In the genomic region with DNA sequence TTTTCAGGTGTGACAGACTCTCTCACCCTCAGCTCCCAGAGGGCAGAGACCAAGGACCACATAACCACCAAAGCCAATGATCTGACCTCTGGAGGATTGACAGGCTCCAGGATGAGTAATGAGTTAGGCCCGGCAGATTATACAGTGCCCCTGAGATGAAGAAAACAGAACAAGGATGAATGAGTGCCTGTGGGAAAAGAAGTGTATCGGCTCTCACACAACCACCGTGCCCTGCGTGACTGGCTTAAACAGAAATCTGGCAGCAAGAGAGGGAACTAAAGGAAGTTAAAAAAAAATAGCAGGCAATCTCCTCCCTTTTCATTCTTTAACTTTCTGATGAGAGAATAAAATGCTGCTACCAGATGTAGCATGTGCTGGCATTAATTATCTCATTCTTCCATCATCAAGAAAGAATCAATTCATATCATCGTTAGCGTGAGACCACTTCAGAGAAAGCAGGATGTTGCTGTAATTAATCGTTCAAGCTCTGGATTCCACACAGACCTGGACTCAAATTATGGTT, we compare ENCODE assay signal across 13 cellular contexts.
DNase-seq lines count a peak whose midpoint lies in the region; ATAC-seq and TF ChIP-seq lines count a peak whose summit lies in the region.
"Had no signal": no experiment of that assay in that cellular context is flagged by ENCODE, and none has a peak within 500 bp of the region (broad histone marks: within the 10 kb centered on the region; RNA-seq: fewer than 3 reads in every experiment).

No MANE protein-coding gene starts in this region.

- no peak overlapping the region for H2AK5ac ChIP-seq in trophoblast cell (ENCODE audit: low read length)

- no peak overlapping the region for H3K9ac ChIP-seq in trophoblast cell (ENCODE audit: low read length)

- in situ Hi-C loops in gastrocnemius medialis (cut with MboI; ENCODE audit: low sequenced_read_pairs in 4 of 4): no loop called here

- H3K4me2 ChIP-seq in trophoblast cell (ENCODE audit: low read length): no peak overlapping the region

- no peak overlapping the region for H3K23ac ChIP-seq in trophoblast cell (ENCODE audit: low read length)

- H3K27ac ChIP-seq in trophoblast cell (ENCODE audit: low read depth, low read length) (no peak overlapping the region), gastrocnemius medialis (no peak overlapping the region)
- H3K27ac ChIP-seq: neutrophil had no signal

- no peaks in the 10 kb centered on the region for H3K79me2 ChIP-seq in trophoblast cell (ENCODE audit: control insufficient read depth, insufficient read depth, low read length, poor library complexity)

- TF ChIP-seq CTCF in gastrocnemius medialis (IDR thresholded peaks at IDR 0.05 in 4 of 5, conservative IDR thresholded peaks at IDR 0.05 in 1 of 5): no peak

- no peak overlapping the region for H4K91ac ChIP-seq in trophoblast cell (ENCODE audit: low read depth, low read length)

- no peaks in the 10 kb centered on the region for H3K4me1 ChIP-seq in trophoblast cell (ENCODE audit: control insufficient read depth in 1 of 2, insufficient read depth in 2 of 2, low read length in 2 of 2)
- H3K4me1 ChIP-seq in gastrocnemius medialis: no peaks in the 10 kb centered on the region

- H2BK5ac ChIP-seq in trophoblast cell (ENCODE audit: low read depth, low read length, poor library complexity): no peak overlapping the region

- H4K12ac ChIP-seq in trophoblast cell (ENCODE audit: low read depth, low read length): no peak overlapping the region

- CTCF ChIA-PET in activated naive CD4-positive, alpha-beta T cell treated with anti-CD3 and anti-CD28 coated beads, Interleukin-2, amount 10 ng/mL, durations not matched to agents 7 days and 5 days (lab: Charles Lee): no interaction called here

- H3K36me3 ChIP-seq in trophoblast cell (ENCODE audit: control insufficient read depth in 1 of 2, insufficient read depth in 2 of 2, low read length in 2 of 2) (no peaks in the 10 kb centered on the region), gastrocnemius medialis (no peaks in the 10 kb centered on the region)
- H3K36me3 ChIP-seq: neutrophil had no signal

- ATAC-seq in GM21360 (IDR thresholded peaks at IDR 0.05; ENCODE audit: unreplicated experiment) (no peak), gastrocnemius medialis (no peak)
- ATAC-seq: stimulated activated naive B cell treated with anti-CD40 and anti-IgM and Interleukin-4, amounts not matched to agents 10 μg/mL and 1 μg/mL and 100 μg/mL, for 72 hours had no signal

- no peaks in the 10 kb centered on the region for H3K27me3 ChIP-seq in trophoblast cell (ENCODE audit: insufficient read depth, low read length)
- H3K27me3 ChIP-seq in gastrocnemius medialis: no peaks in the 10 kb centered on the region
- H3K27me3 ChIP-seq: neutrophil had no signal

- no CpG with 5 or more reads among the region's 7 CpGs for WGBS in trophoblast cell (ENCODE audit: extremely low coverage, insufficient coverage, insufficient read length)

- no peak overlapping the region for H3K14ac ChIP-seq in trophoblast cell (ENCODE audit: low read length)

- H2BK120ac ChIP-seq in trophoblast cell (ENCODE audit: insufficient read depth, low read length, poor library complexity): no peak overlapping the region

- no peaks in the 10 kb centered on the region for H3K9me3 ChIP-seq in trophoblast cell (ENCODE audit: insufficient read depth, low read depth, low read length)
- no peaks in the 10 kb centered on the region for H3K9me3 ChIP-seq in gastrocnemius medialis
- H3K9me3 ChIP-seq: neutrophil had no signal

- no peak for TF ChIP-seq POLR2A in gastrocnemius medialis (IDR thresholded peaks at IDR 0.05)

- no peaks in the 10 kb centered on the region for H3K4me1 Mint-ChIP-seq in activated naive CD4-positive, alpha-beta T cell treated with anti-CD3 and anti-CD28 coated beads, Interleukin-2, amount 10 ng/mL, durations not matched to agents 7 days and 5 days
- H3K4me1 Mint-ChIP-seq: CD4-positive, CD25-positive, alpha-beta regulatory T cell; stimulated activated naive B cell treated with anti-CD40 and anti-IgM and Interleukin-4, amounts not matched to agents 10 μg/mL and 1 μg/mL and 100 μg/mL, for 72 hours had no signal

- no peak overlapping the region for H3K4me3 Mint-ChIP-seq in activated naive CD4-positive, alpha-beta T cell treated with anti-CD3 and anti-CD28 coated beads, Interleukin-2, amount 10 ng/mL, durations not matched to agents 7 days and 5 days
- H3K4me3 Mint-ChIP-seq: CD4-positive, CD25-positive, alpha-beta regulatory T cell; stimulated activated naive B cell treated with anti-CD40 and anti-IgM and Interleukin-4, amounts not matched to agents 10 μg/mL and 1 μg/mL and 100 μg/mL, for 72 hours had no signal

- DNase-seq in Daoy (ENCODE audit: low read depth): peak; percentile 28
- peak; percentile 79 for DNase-seq in HCEC 1CT
- peak; percentile 87 for DNase-seq in RPMI7951 (ENCODE audit: low read depth)
- peak; percentile 48 for DNase-seq in hepatic stellate cell (ENCODE audit: low spot score)
- DNase-seq in trophoblast cell: no peak
- no peak for DNase-seq in activated naive CD4-positive, alpha-beta T cell treated with anti-CD3 and anti-CD28 coated beads, Interleukin-2, amount 10 ng/mL, durations not matched to agents 7 days and 5 days
- no peak for DNase-seq in gastrocnemius medialis
- DNase-seq: activated CD8-positive, alpha-beta memory T cell treated with anti-CD3 and anti-CD28 coated beads, Interleukin-2, amount 50 U/mL, for 48 hours; CD4-positive, CD25-positive, alpha-beta regulatory T cell; Karpas-422; stimulated activated naive B cell treated with anti-CD40 and anti-IgM and Interleukin-4, amounts not matched to agents 10 μg/mL and 1 μg/mL and 100 μg/mL, for 72 hours had no signal

- H3K36me3 Mint-ChIP-seq in activated naive CD4-positive, alpha-beta T cell treated with anti-CD3 and anti-CD28 coated beads, Interleukin-2, amount 10 ng/mL, durations not matched to agents 7 days and 5 days: no peaks in the 10 kb centered on the region
- H3K36me3 Mint-ChIP-seq: stimulated activated naive B cell treated with anti-CD40 and anti-IgM and Interleukin-4, amounts not matched to agents 10 μg/mL and 1 μg/mL and 100 μg/mL, for 72 hours had no signal

- no peak overlapping the region for H3K18ac ChIP-seq in trophoblast cell (ENCODE audit: low read length)

- H3K27me3 Mint-ChIP-seq in activated naive CD4-positive, alpha-beta T cell treated with anti-CD3 and anti-CD28 coated beads, Interleukin-2, amount 10 ng/mL, durations not matched to agents 7 days and 5 days: no peaks in the 10 kb centered on the region
- H3K27me3 Mint-ChIP-seq: CD4-positive, CD25-positive, alpha-beta regulatory T cell; stimulated activated naive B cell treated with anti-CD40 and anti-IgM and Interleukin-4, amounts not matched to agents 10 μg/mL and 1 μg/mL and 100 μg/mL, for 72 hours had no signal

- no peak overlapping the region for H2AFZ ChIP-seq in trophoblast cell (ENCODE audit: insufficient read depth, low read length, poor library complexity)

- H4K8ac ChIP-seq in trophoblast cell (ENCODE audit: low read depth, low read length): no peak overlapping the region

- H3K4me3 ChIP-seq in trophoblast cell (ENCODE audit: low read depth, low read length) (no peak overlapping the region), gastrocnemius medialis (no peak overlapping the region)

- no peaks in the 10 kb centered on the region for H3K79me1 ChIP-seq in trophoblast cell (ENCODE audit: low read length)

- H3K27ac Mint-ChIP-seq in activated naive CD4-positive, alpha-beta T cell treated with anti-CD3 and anti-CD28 coated beads, Interleukin-2, amount 10 ng/mL, durations not matched to agents 7 days and 5 days: no peak overlapping the region
- H3K27ac Mint-ChIP-seq: CD4-positive, CD25-positive, alpha-beta regulatory T cell; stimulated activated naive B cell treated with anti-CD40 and anti-IgM and Interleukin-4, amounts not matched to agents 10 μg/mL and 1 μg/mL and 100 μg/mL, for 72 hours had no signal

- intact Hi-C loops in gastrocnemius medialis (cut with DNase I; ENCODE audit: low total_unique reads): no loop called here

- no peak overlapping the region for H2BK12ac ChIP-seq in trophoblast cell (ENCODE audit: low read length)

- H3K9me3 Mint-ChIP-seq in activated naive CD4-positive, alpha-beta T cell treated with anti-CD3 and anti-CD28 coated beads, Interleukin-2, amount 10 ng/mL, durations not matched to agents 7 days and 5 days: no peaks in the 10 kb centered on the region

- H3K4ac ChIP-seq in trophoblast cell (ENCODE audit: low read depth, low read length): no peak overlapping the region

Comparison
In these comparisons a context has a peak if more than half of its experiments do, and no peak if none do; other contexts are left out.
1. DNase-seq: peak in Daoy (single experiment), HCEC 1CT (single experiment), RPMI7951 (single experiment) and hepatic stellate cell (single experiment); none in trophoblast cell (0 of 2), activated naive CD4-positive, alpha-beta T cell treated with anti-CD3 and anti-CD28 coated beads, Interleukin-2, amount 10 ng/mL, durations not matched to agents 7 days and 5 days (single experiment) and gastrocnemius medialis (0 of 2).